19 cellular contexts compared by ENCODE assay signal in the genomic region with DNA sequence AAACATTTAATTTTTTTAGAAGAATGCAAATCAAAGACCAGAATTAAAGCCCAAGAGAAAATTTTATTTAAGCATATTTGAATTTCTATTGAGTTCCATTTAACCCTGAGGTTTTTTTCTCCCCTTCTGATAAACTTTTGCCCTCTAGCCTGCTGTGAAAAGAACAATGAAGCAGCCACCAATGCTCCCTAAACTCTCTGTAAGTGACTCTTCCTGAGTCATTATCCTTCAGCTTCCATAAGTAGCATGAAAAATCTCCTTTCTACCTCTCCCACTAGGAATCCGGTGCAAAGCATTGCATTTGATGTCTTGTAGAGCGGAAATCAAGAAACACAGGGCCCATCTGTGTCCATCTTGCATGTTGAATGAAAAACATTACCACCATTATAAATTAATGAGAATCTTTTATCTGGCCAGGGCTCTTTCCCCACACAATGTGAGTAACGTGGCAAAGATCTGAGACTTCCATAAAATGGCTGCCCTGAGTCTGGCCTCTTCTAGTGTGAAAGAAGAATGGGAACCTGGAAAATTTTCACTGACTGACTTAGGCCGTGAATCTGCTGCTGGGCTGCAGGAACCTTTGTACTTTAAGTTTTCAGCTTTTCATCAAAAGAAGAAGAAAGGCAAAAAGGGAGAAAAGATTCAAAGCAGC.
DNase-seq lines count a peak whose midpoint lies in the region; FAIRE-seq and TF ChIP-seq lines count a peak whose summit lies in the region.
"Had no signal": no experiment of that assay in that cellular context is flagged by ENCODE, and none has a peak within 500 bp of the region (broad histone marks: within the 10 kb centered on the region; RNA-seq: fewer than 3 reads in every experiment).

No MANE protein-coding gene starts in this region.

- H3K27ac ChIP-seq in H1 (ENCODE audit: low read depth, low read length) = no peak overlapping the region

- H3K4me2 ChIP-seq in H1 (ENCODE audit: insufficient read depth in 1 of 2, low read depth in 2 of 2, low read length in 2 of 2) = peak overlapping the region; percentile 4 to 13; a peak in 1 of 4 replicates

- no peak for TF ChIP-seq RAD21 in H1 (IDR thresholded peaks at IDR 0.05 in 1 of 2, conservative IDR thresholded peaks at IDR 0.05 in 1 of 2; ENCODE audit: low read depth in 2 of 2, low read length in 2 of 2)

- no peak overlapping the region for H4K8ac ChIP-seq in H1 (ENCODE audit: extremely low read depth, insufficient read depth, low read length)

- DNase-seq in NCI-H146 (lab: John Stamatoyannopoulos, UW) = peak; percentile 9
- DNase-seq in H1 (ENCODE audit: low read depth in 1 of 2, low spot score in 2 of 2) = no peak
- DNase-seq in RPMI8226 = no peak
- no peak for DNase-seq in NCI-H510A treated with DMSO at 0.1 percent for 48 hours (lab: John Stamatoyannopoulos, UW)
- DNase-seq in superior temporal gyrus (ENCODE audit: extremely low spot score) = no peak
- DNase-seq: AML-193, Calu3, DMS79, GF-D8, NCI-H1436 treated with DMSO at 0.1 percent for 48 hours, NCI-H2107, NCI-H446 treated with DMSO at 0.1 percent for 48 hours, NCI-H774, SIG-M5 had no signal

- H3K23me2 ChIP-seq in H1 (ENCODE audit: low read depth, low read length) = no peaks in the 10 kb centered on the region

- H3K23ac ChIP-seq in H1 (ENCODE audit: insufficient read length) = no peak overlapping the region

- H2AFZ ChIP-seq in H1 (ENCODE audit: low read length) (peak overlapping the region; percentile 72; the same call in 1 of the 2 replicates), neuron (ENCODE audit: low read depth, low read length) (peak overlapping the region; percentile 85)

- no peak overlapping the region for H2BK5ac ChIP-seq in H1 (ENCODE audit: low read depth, low read length)

- POLR2A ChIA-PET in H1 (lab: Charles Lee; ENCODE audit: partially characterized antibody) = no interaction called here

- WGBS in H1 (ENCODE audit: extremely low coverage in 1 of 2, insufficient coverage in 1 of 2, insufficient read length in 1 of 2, insufficient replicate concordance in 2 of 2, low coverage in 1 of 2, low lambda C conversion rate in 2 of 2, missing lambda C conversion rate in 1 of 2), 2 experiments = 64% methylated on average over 4 of the region's 4 CpGs; no CpG with 5 or more reads in 1 of the 2 experiments

- no peak overlapping the region for H2BK120ac ChIP-seq in H1 (replicated peaks; ENCODE audit: low read depth, low read length)

- no peak overlapping the region for H2BK20ac ChIP-seq in H1 (ENCODE audit: low read length)

- H2BK12ac ChIP-seq in H1 (ENCODE audit: low read depth, low read length) = no peak overlapping the region

- no peak overlapping the region for H3K14ac ChIP-seq in H1 (ENCODE audit: insufficient read length)

- H3K4me1 ChIP-seq in ES-I3 (ENCODE audit: insufficient read depth, low read length) (peaks cover 8% of the 10 kb centered on the region), H1 (replicated peaks in 1 of 4; ENCODE audit: control insufficient read depth in 3 of 4, insufficient read depth in 4 of 4, low read length in 3 of 4) (no peaks in the 10 kb centered on the region; a peak in 1 of 7 replicates), neuron (ENCODE audit: insufficient read depth, low read length) (peaks cover 16% of the 10 kb centered on the region)

- H3K9ac ChIP-seq in ES-I3 (ENCODE audit: low read depth, low read length) (peak overlapping the region; percentile 2; the same call in 1 of the 2 replicates), H1 (replicated peaks in 1 of 4; ENCODE audit: extremely low read depth in 1 of 4, low read depth in 3 of 4, low read length in 3 of 4) (no peak overlapping the region)

- no peaks in the 10 kb centered on the region for H4K20me1 ChIP-seq in H1 (replicated peaks in 1 of 2; ENCODE audit: control insufficient read depth in 1 of 2, insufficient read depth in 2 of 2, low read length in 2 of 2)

- H3K4me3 ChIP-seq in H1 (ENCODE audit: extremely low read depth in 1 of 4, insufficient read depth in 2 of 4, low read depth in 3 of 4, low read length in 4 of 4) = no peak overlapping the region
- H3K4me3 ChIP-seq in neuron (ENCODE audit: low read length) = no peak overlapping the region
- H3K4me3 ChIP-seq: HAP-1, K562 had no signal

- CTCF ChIA-PET in H1 (lab: Charles Lee; ENCODE audit: partially characterized antibody) = interaction anchor here (0.6 kb wide), 2 partner anchors 536 to 1271 kb away, joined by 3 to 5 read pairs; no protein-coding TSS in a partner anchor

- TF ChIP-seq EP300 in H1 (IDR thresholded peaks at IDR 0.05; ENCODE audit: borderline replicate concordance in 1 of 2, low read depth in 2 of 2, low read length in 2 of 2) = no peak

- no peak overlapping the region for H2AK5ac ChIP-seq in H1 (ENCODE audit: low read depth, low read length)

- H3K27me3 ChIP-seq in H1 (replicated peaks in 1 of 4; ENCODE audit: control insufficient read depth in 3 of 4, extremely low read depth in 1 of 4, insufficient read depth in 3 of 4, low read length in 3 of 4) (no peaks in the 10 kb centered on the region), neuron (ENCODE audit: insufficient read depth, low read length) (no peaks in the 10 kb centered on the region)

- H3K36me3 ChIP-seq in ES-I3 (ENCODE audit: insufficient read depth, low read length) (no peaks in the 10 kb centered on the region), H1 (ENCODE audit: control insufficient read depth in 2 of 4, insufficient read depth in 4 of 4, low read length in 3 of 4) (no peaks in the 10 kb centered on the region), neuron (ENCODE audit: insufficient read depth, low read length) (no peaks in the 10 kb centered on the region)
- H3K36me3 ChIP-seq: HAP-1 had no signal

- H3K79me1 ChIP-seq in H1 (ENCODE audit: low read depth, low read length) = no peaks in the 10 kb centered on the region

- H3K9me3 ChIP-seq in ES-I3 (ENCODE audit: control insufficient read depth, insufficient read depth, low read length) = no peaks in the 10 kb centered on the region
- no peaks in the 10 kb centered on the region for H3K9me3 ChIP-seq in H1 (ENCODE audit: insufficient read depth in 2 of 2, low read depth in 1 of 2, low read length in 1 of 2)
- no peaks in the 10 kb centered on the region for H3K9me3 ChIP-seq in neuron (ENCODE audit: low read length)
- H3K9me3 ChIP-seq: HAP-1 had no signal

- H3K56ac ChIP-seq in H1 (replicated peaks; ENCODE audit: insufficient read length, low read depth, low read length) = no peak overlapping the region

- H4K5ac ChIP-seq in H1 (ENCODE audit: insufficient read length, low read depth, low read length) = no peak overlapping the region

- FAIRE-seq in H1 (lab: Jason Lieb, UNC) = no peak
- FAIRE-seq: K562, RCC 7860 had no signal

- TF ChIP-seq CTCF in H1 (IDR thresholded peaks at IDR 0.05; ENCODE audit: control extremely low read depth in 1 of 3, insufficient read depth in 1 of 3, low read depth in 1 of 3, low read length in 3 of 3) = no peak

- H2BK15ac ChIP-seq in H1 (ENCODE audit: low read length) = no peak overlapping the region

- no peaks in the 10 kb centered on the region for H3K79me2 ChIP-seq in H1 (ENCODE audit: control insufficient read depth in 1 of 2, insufficient read depth in 2 of 2, low read length in 2 of 2)

- no peak overlapping the region for H4K91ac ChIP-seq in H1 (replicated peaks; ENCODE audit: insufficient read length, low read length)

- H3K4ac ChIP-seq in H1 (replicated peaks; ENCODE audit: insufficient read length, low read depth, low read length) = no peak overlapping the region

- no peak for TF ChIP-seq POLR2A in H1 (IDR thresholded peaks at IDR 0.05; ENCODE audit: control extremely low read depth in 1 of 2, low read depth in 2 of 2, low read length in 2 of 2)

- H3K18ac ChIP-seq in H1 (ENCODE audit: extremely low read depth, low read length) = no peak overlapping the region

TF ChIP-seq in H1, 55 proteins besides CTCF, POLR2A, EP300 and RAD21 (continues in another document):
- TF ChIP-seq, protein P1, sequence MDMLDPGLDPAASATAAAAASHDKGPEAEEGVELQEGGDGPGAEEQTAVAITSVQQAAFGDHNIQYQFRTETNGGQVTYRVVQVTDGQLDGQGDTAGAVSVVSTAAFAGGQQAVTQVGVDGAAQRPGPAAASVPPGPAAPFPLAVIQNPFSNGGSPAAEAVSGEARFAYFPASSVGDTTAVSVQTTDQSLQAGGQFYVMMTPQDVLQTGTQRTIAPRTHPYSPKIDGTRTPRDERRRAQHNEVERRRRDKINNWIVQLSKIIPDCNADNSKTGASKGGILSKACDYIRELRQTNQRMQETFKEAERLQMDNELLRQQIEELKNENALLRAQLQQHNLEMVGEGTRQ (IDR thresholded peaks at IDR 0.05; ENCODE audit: low read length) = no peak
- TF ChIP-seq TBP (IDR thresholded peaks at IDR 0.05; ENCODE audit: low read depth, low read length) (no peak), YY1 (IDR thresholded peaks at IDR 0.05; ENCODE audit: low read depth, low read length) (peak; percentile 90), SRF (IDR thresholded peaks at IDR 0.05; ENCODE audit: low read depth, low read length) (no peak), TAF1 (IDR thresholded peaks at IDR 0.05; ENCODE audit: low read depth, low read length) (no peak), KDM5A (IDR thresholded peaks at IDR 0.05; ENCODE audit: low read length) (no peak), EGR1 (IDR thresholded peaks at IDR 0.05; ENCODE audit: borderline replicate concordance, low read depth, low read length) (no peak), FOSL1 (IDR thresholded peaks at IDR 0.05; ENCODE audit: insufficient read depth, low read depth, low read length) (no peak), CBX5 (IDR thresholded peaks at IDR 0.05; ENCODE audit: low read depth, low read length) (no peak), RFX5 (IDR thresholded peaks at IDR 0.05; ENCODE audit: borderline replicate concordance, low read depth, low read length) (no peak)
- TF ChIP-seq, protein P2, sequence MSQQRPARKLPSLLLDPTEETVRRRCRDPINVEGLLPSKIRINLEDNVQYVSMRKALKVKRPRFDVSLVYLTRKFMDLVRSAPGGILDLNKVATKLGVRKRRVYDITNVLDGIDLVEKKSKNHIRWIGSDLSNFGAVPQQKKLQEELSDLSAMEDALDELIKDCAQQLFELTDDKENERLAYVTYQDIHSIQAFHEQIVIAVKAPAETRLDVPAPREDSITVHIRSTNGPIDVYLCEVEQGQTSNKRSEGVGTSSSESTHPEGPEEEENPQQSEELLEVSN (IDR thresholded peaks at IDR 0.05) = no peak
- TF ChIP-seq, protein P3, sequence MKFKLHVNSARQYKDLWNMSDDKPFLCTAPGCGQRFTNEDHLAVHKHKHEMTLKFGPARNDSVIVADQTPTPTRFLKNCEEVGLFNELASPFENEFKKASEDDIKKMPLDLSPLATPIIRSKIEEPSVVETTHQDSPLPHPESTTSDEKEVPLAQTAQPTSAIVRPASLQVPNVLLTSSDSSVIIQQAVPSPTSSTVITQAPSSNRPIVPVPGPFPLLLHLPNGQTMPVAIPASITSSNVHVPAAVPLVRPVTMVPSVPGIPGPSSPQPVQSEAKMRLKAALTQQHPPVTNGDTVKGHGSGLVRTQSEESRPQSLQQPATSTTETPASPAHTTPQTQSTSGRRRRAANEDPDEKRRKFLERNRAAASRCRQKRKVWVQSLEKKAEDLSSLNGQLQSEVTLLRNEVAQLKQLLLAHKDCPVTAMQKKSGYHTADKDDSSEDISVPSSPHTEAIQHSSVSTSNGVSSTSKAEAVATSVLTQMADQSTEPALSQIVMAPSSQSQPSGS (IDR thresholded peaks at IDR 0.05; ENCODE audit: low read length) = no peak
